In genomic region chr12:95942532-95943230, GRCh38 we compare ENCODE assay signal across 8 cellular contexts.
DNase-seq lines count a peak whose midpoint lies in the region; ATAC-seq lines count a peak whose summit lies in the region.

TSS of gene CCDC38 (minus strand) at chr12:95942614. CDS start at chr12:95936509, 6,105 bp downstream.

- DNase-seq in AG08395 (ENCODE audit: low spot score), result peak; percentile 76
- peak; percentile 21 for DNase-seq in NCI-H2227 treated with DMSO at 0.1 percent for 48 hours (lab: John Stamatoyannopoulos, UW)
- DNase-seq in activated CD4-positive, CD25-positive, alpha-beta regulatory T cell treated with anti-CD3 and anti-CD28 coated beads, Interleukin-2, amount 50 U/mL, for 16 hours (ENCODE audit: low read depth, low spot score), result peak; percentile 57
- DNase-seq in cerebellar cortex (ENCODE audit: low spot score), result peak; percentile 58
- DNase-seq in kidney glomerular epithelial cell (lab: John Stamatoyannopoulos, UW), result peak; percentile 82
- DNase-seq in stimulated activated CD4-positive, alpha-beta T cell treated with anti-CD3 and anti-CD28 coated beads, Interleukin-1b, Interleukin-23, amount 100 ng/mL, for 24 hours (ENCODE audit: low read depth in 4 of 4, low spot score in 1 of 4), result peak; percentile 54 to 83 (median 65)

- ATAC-seq in GM18909 (IDR thresholded peaks at IDR 0.05; ENCODE audit: poor library complexity, unreplicated experiment) (peak; percentile 99), HG03135 (IDR thresholded peaks at IDR 0.05; ENCODE audit: unreplicated experiment) (peak; percentile 98)

Comparison
In these comparisons a context has a peak if more than half of its experiments do, and no peak if none do; other contexts are left out.
1. Peak in every context shown above with its lines: DNase-seq and ATAC-seq.
2. DNase-seq: peak in every context shown above with its lines; median percentile 82 in kidney glomerular epithelial cell; 76 in AG08395; 65 in stimulated activated CD4-positive, alpha-beta T cell treated with anti-CD3 and anti-CD28 coated beads, Interleukin-1b, Interleukin-23, amount 100 ng/mL, for 24 hours; 58 in cerebellar cortex; 57 in activated CD4-positive, CD25-positive, alpha-beta regulatory T cell treated with anti-CD3 and anti-CD28 coated beads, Interleukin-2, amount 50 U/mL, for 16 hours; 21 in NCI-H2227 treated with DMSO at 0.1 percent for 48 hours.